ENCODE assay signal across 1 cellular context in the genomic region with DNA sequence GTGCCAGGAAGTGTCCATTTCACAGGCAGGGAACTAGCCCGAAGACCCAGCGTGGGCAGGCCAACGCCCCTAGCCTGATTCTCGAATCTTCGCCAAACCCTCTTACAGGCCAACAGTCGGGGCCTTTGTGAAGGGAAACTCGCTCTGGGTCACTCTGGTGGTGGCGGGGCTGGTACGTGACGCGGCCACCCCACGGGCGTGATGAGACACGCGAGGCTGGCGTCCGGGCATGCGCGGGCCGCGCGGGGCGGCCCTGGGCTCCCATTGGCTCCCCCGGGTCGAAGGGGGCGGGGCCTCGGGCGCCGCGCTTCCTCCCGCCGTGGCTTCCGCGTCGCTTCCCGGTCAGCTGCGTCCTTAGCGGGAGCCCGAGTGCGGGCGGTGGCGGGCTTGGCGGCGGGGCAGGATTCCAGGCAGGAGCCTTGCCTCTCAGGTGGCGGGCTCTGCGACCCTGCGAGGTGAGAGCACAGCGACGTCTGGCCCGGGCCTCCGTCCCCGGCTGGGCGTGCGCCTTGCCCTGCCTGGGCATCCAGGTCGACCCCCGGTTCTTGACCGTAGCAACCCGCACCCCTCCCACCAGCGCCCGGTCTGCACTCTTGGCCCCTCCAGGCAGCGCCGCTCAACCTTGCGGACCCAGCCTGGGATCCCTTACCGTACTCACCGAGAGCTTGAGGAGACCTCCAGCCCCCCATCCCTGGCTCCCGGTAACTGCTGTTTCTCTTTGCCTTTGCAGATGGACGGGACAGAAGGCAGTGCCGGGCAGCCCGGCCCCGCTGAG.
A peak's percentile ranks its signal among the peaks of the same experiment; 100 is the strongest.
TF ChIP-seq lines count a peak whose summit lies in the region.

A gene with protein sequence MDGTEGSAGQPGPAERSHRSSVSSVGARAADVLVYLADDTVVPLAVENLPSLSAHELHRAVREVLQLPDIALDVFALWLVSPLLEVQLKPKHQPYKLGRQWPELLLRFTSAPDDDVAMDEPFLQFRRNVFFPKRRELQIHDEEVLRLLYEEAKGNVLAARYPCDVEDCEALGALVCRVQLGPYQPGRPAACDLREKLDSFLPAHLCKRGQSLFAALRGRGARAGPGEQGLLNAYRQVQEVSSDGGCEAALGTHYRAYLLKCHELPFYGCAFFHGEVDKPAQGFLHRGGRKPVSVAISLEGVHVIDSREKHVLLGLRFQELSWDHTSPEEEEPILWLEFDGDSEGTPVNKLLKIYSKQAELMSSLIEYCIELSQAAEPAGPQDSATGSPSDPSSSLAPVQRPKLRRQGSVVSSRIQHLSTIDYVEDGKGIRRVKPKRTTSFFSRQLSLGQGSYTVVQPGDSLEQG (plus strand): TSS at position 331 of the 775 bp plus-strand sequence. CDS start 400 bp downstream, at position 731.

TF ChIP-seq in K562, 482 proteins besides CTCF, POLR2A, EP300 and RAD21 (continued from another document and continues in another):
- TF ChIP-seq NCOA1 (IDR thresholded peaks at IDR 0.05; ENCODE audit: low read depth) (no peak), JUND (IDR thresholded peaks at IDR 0.05; ENCODE audit: borderline replicate concordance, low read depth, low read length) (no peak), JUND (tag; IDR thresholded peaks at IDR 0.05; ENCODE audit: borderline replicate concordance, low read depth, low read length) (peak; percentile 43; the same call in 1 of the 3 replicates), TBP (optimal IDR thresholded peaks at IDR 0.05; ENCODE audit: low read depth, low read length) (peak; percentile 32), SMARCA5 (IDR thresholded peaks at IDR 0.05) (peak; percentile 13), RFX1 (IDR thresholded peaks at IDR 0.05) (no peak), U2AF2 (optimal IDR thresholded peaks at IDR 0.05; ENCODE audit: low read depth, low read length) (no peak), RBFOX2 (IDR thresholded peaks at IDR 0.05; ENCODE audit: low read depth, low read length) (peak; percentile 92), CBFB (CRISPR knock-in tag; IDR thresholded peaks at IDR 0.05) (0 out of 2 replicates have a peak, but pooled peaks have one; percentile 35), PURB (CRISPR knock-in tag; IDR thresholded peaks at IDR 0.05; ENCODE audit: low read depth) (no peak), ARID3B (CRISPR knock-in tag; IDR thresholded peaks at IDR 0.05; ENCODE audit: borderline replicate concordance) (no peak), RAD51 (IDR thresholded peaks at IDR 0.05; ENCODE audit: borderline replicate concordance, low read depth) (no peak), SP2 (IDR thresholded peaks at IDR 0.05; ENCODE audit: extremely low read depth, low read depth, low read length, poor library complexity, severe bottlenecking) (peak; percentile 18), HCFC1 (IDR thresholded peaks at IDR 0.05; ENCODE audit: low read depth, low read length) (0 out of 2 replicates have a peak, but pooled peaks have one; percentile 32), PTRF (tag; IDR thresholded peaks at IDR 0.05) (no peak), MAFG (tag; conservative IDR thresholded peaks at IDR 0.05) (no peak), ZNF174 (CRISPR knock-in tag; IDR thresholded peaks at IDR 0.05) (no peak), NFATC3 (IDR thresholded peaks at IDR 0.05) (no peak), CBX8 (IDR thresholded peaks at IDR 0.05; ENCODE audit: borderline replicate concordance, extremely low read depth, low read depth, low read length, poor library complexity, severe bottlenecking) (no peak), ATF1 (CRISPR knock-in tag; IDR thresholded peaks at IDR 0.05) (no peak; the same call in 1 of the 2 replicates), ATF1 (tag; IDR thresholded peaks at IDR 0.05) (peak; percentile 85), IFI16 (CRISPR knock-in tag; IDR thresholded peaks at IDR 0.05) (no peak), XRCC3 (IDR thresholded peaks at IDR 0.05) (no peak), HNRNPK (IDR thresholded peaks at IDR 0.05; ENCODE audit: low read depth, low read length, poor library complexity, severe bottlenecking) (peak; percentile 21), ZBTB49 (CRISPR knock-in tag; IDR thresholded peaks at IDR 0.05; ENCODE audit: borderline replicate concordance) (no peak), MCM2 (IDR thresholded peaks at IDR 0.05; ENCODE audit: low read depth) (no peak), HMGXB4 (CRISPR knock-in tag; IDR thresholded peaks at IDR 0.05) (0 out of 2 replicates have a peak, but pooled peaks have one; percentile 49), COPS2 (conservative IDR thresholded peaks at IDR 0.05) (no peak), CBFA2T2 (conservative IDR thresholded peaks at IDR 0.05) (no peak), PHB (CRISPR knock-in tag; IDR thresholded peaks at IDR 0.05) (no peak), TEAD1 (CRISPR knock-in tag; IDR thresholded peaks at IDR 0.05) (peak in 1 of 2 experiments; percentile 68; a peak in 1 of 4 replicates), E2F5 (CRISPR knock-in tag; IDR thresholded peaks at IDR 0.05) (no peak), GMEB1 (CRISPR knock-in tag; IDR thresholded peaks at IDR 0.05) (peak; percentile 67), ZNF77 (CRISPR knock-in tag; IDR thresholded peaks at IDR 0.05) (no peak)
- TF ChIP-seq, protein P1, sequence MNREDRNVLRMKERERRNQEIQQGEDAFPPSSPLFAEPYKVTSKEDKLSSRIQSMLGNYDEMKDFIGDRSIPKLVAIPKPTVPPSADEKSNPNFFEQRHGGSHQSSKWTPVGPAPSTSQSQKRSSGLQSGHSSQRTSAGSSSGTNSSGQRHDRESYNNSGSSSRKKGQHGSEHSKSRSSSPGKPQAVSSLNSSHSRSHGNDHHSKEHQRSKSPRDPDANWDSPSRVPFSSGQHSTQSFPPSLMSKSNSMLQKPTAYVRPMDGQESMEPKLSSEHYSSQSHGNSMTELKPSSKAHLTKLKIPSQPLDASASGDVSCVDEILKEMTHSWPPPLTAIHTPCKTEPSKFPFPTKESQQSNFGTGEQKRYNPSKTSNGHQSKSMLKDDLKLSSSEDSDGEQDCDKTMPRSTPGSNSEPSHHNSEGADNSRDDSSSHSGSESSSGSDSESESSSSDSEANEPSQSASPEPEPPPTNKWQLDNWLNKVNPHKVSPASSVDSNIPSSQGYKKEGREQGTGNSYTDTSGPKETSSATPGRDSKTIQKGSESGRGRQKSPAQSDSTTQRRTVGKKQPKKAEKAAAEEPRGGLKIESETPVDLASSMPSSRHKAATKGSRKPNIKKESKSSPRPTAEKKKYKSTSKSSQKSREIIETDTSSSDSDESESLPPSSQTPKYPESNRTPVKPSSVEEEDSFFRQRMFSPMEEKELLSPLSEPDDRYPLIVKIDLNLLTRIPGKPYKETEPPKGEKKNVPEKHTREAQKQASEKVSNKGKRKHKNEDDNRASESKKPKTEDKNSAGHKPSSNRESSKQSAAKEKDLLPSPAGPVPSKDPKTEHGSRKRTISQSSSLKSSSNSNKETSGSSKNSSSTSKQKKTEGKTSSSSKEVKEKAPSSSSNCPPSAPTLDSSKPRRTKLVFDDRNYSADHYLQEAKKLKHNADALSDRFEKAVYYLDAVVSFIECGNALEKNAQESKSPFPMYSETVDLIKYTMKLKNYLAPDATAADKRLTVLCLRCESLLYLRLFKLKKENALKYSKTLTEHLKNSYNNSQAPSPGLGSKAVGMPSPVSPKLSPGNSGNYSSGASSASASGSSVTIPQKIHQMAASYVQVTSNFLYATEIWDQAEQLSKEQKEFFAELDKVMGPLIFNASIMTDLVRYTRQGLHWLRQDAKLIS (CRISPR knock-in tag; IDR thresholded peaks at IDR 0.05): peak; percentile 71; the same call in 1 of the 2 replicates
- TF ChIP-seq, protein P2, sequence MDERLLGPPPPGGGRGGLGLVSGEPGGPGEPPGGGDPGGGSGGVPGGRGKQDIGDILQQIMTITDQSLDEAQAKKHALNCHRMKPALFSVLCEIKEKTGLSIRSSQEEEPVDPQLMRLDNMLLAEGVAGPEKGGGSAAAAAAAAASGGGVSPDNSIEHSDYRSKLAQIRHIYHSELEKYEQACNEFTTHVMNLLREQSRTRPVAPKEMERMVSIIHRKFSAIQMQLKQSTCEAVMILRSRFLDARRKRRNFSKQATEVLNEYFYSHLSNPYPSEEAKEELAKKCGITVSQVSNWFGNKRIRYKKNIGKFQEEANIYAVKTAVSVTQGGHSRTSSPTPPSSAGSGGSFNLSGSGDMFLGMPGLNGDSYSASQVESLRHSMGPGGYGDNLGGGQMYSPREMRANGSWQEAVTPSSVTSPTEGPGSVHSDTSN (CRISPR knock-in tag; IDR thresholded peaks at IDR 0.05; ENCODE audit: low read depth): no peak
- TF ChIP-seq, protein P2 (tag; conservative IDR thresholded peaks at IDR 0.05; ENCODE audit: low read depth): no peak
- TF ChIP-seq, protein P3, sequence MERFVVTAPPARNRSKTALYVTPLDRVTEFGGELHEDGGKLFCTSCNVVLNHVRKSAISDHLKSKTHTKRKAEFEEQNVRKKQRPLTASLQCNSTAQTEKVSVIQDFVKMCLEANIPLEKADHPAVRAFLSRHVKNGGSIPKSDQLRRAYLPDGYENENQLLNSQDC (CRISPR knock-in tag; IDR thresholded peaks at IDR 0.05): no peak
- TF ChIP-seq, protein P4, sequence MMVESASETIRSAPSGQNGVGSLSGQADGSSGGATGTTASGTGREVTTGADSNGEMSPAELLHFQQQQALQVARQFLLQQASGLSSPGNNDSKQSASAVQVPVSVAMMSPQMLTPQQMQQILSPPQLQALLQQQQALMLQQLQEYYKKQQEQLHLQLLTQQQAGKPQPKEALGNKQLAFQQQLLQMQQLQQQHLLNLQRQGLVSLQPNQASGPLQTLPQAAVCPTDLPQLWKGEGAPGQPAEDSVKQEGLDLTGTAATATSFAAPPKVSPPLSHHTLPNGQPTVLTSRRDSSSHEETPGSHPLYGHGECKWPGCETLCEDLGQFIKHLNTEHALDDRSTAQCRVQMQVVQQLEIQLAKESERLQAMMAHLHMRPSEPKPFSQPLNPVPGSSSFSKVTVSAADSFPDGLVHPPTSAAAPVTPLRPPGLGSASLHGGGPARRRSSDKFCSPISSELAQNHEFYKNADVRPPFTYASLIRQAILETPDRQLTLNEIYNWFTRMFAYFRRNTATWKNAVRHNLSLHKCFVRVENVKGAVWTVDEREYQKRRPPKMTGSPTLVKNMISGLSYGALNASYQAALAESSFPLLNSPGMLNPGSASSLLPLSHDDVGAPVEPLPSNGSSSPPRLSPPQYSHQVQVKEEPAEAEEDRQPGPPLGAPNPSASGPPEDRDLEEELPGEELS (CRISPR knock-in tag; IDR thresholded peaks at IDR 0.05; ENCODE audit: borderline replicate concordance): no peak
